In the genomic region with DNA sequence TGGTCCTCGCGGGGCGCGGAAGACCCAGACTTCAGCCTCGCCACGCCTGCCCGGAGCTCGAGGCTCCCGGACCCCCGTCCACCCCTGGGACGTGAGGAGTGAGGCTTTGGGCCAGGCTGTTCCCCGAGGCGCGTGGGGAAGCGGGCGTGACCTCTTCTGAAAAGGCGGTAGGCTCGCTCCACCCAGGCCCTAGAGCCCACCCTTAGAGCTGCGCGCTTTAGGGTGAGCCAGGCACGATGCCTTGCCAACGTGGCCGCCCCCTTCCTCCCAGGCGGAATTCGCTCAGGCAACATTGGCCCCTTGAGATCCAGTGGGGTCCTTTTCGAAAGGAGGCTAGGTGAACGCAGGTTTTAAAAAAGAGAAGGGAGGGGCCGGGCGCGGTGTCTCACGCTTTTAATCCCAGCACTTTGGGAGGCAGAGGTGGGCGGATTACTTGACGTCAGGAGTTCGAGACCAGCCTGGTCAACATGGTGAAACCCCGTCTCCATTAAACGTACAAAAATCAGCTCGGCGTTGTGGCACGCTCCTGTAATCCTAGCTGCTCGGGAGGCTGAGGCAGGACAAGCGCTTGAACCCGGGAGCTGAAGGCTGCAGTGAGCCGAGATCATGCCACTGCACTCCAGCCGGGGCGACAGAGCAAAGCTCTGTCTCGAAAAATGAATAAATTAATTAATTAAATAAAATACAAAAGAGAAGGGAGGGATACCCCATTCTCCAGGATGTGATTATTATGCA, we compare ENCODE assay signal across 8 cellular contexts. TPM values are rescaled to one million over a fixed set of nuclear protein-coding genes. Genes with fewer than 3 reads are reported as not detected.
A peak's percentile ranks its signal among the peaks of the same experiment; 100 is the strongest.
DNase-seq lines count a peak whose midpoint lies in the region; ATAC-seq and TF ChIP-seq lines count a peak whose summit lies in the region.

No MANE protein-coding gene starts in this region.

- H3K9ac ChIP-seq in Loucy (ENCODE audit: low read depth, low read length, poor library complexity, severe bottlenecking), result no peak overlapping the region

- H2AFZ ChIP-seq in Loucy (ENCODE audit: low read length), result no peak overlapping the region

- H3K4me1 Mint-ChIP-seq in Caco-2 (ENCODE audit: low read depth, unreplicated experiment) (no peaks in the 10 kb centered on the region), memory B cell (peaks cover 8% of the 10 kb centered on the region)

- H3K27me3 ChIP-seq in Caco-2 (replicated peaks; ENCODE audit: control insufficient read depth, insufficient read depth, low read length), result no peaks in the 10 kb centered on the region
- H3K27me3 ChIP-seq in Loucy (ENCODE audit: insufficient read depth, low read length, poor library complexity, severe bottlenecking), result no peaks in the 10 kb centered on the region
- no peaks in the 10 kb centered on the region for H3K27me3 ChIP-seq in upper lobe of right lung

- H3K4me3 ChIP-seq in Caco-2 (ENCODE audit: low read depth, low read length), result peak overlapping the region; percentile 56
- H3K4me3 ChIP-seq in Loucy (ENCODE audit: low read length, poor library complexity, severe bottlenecking), result peak overlapping the region; percentile 24
- H3K4me3 ChIP-seq in cardiac fibroblast (replicated peaks in 1 of 2; ENCODE audit: low read depth in 2 of 2, low read length in 2 of 2), result peak overlapping the region; percentile 53 to 57
- H3K4me3 ChIP-seq in upper lobe of right lung, result peak overlapping the region; percentile 81

- H3K27ac Mint-ChIP-seq in Caco-2 (ENCODE audit: unreplicated experiment) (peak overlapping the region; percentile 70), memory B cell (no peak overlapping the region)

- H3K9me3 ChIP-seq in Caco-2, result no peaks in the 10 kb centered on the region
- no peaks in the 10 kb centered on the region for H3K9me3 ChIP-seq in Loucy (ENCODE audit: insufficient read depth, low read depth, low read length)
- no peaks in the 10 kb centered on the region for H3K9me3 ChIP-seq in upper lobe of right lung

- H4K20me1 ChIP-seq in Loucy (ENCODE audit: insufficient read depth, low read length, poor library complexity, severe bottlenecking), result no peaks in the 10 kb centered on the region

- H3K9me3 Mint-ChIP-seq in Caco-2 (ENCODE audit: unreplicated experiment), result no peaks in the 10 kb centered on the region
- no peaks in the 10 kb centered on the region for H3K9me3 Mint-ChIP-seq in memory B cell

- CTCF ChIA-PET in Caco-2 (lab: Charles Lee), result interaction anchor here (0.6 to 2.5 kb wide), 11 partner anchors 20 to 690 kb away, joined by 3 to 11 read pairs (median 4); partner anchors contain the start of genes COX5A, CSK, FAM219B and PPCDC

- H3K27me3 Mint-ChIP-seq in Caco-2 (ENCODE audit: insufficient read depth, unreplicated experiment) (no peaks in the 10 kb centered on the region), memory B cell (peaks cover 15% of the 10 kb centered on the region)

- H3K79me2 ChIP-seq in Loucy (ENCODE audit: insufficient read depth, low read length), result no peaks in the 10 kb centered on the region

- no peak overlapping the region for H3K4me2 ChIP-seq in Loucy (ENCODE audit: low read depth, low read length, poor library complexity, severe bottlenecking)

- no peaks in the 10 kb centered on the region for H3F3A ChIP-seq in Loucy (ENCODE audit: low read depth)

- TSS peak; percentile 87 for BruUV-seq in Caco-2 (replicated peaks; lab: Mats Ljungman, UMichigan)

- peaks cover 14% of the 10 kb centered on the region for H3K4me1 ChIP-seq in Caco-2
- peaks cover 3% of the 10 kb centered on the region for H3K4me1 ChIP-seq in Loucy (ENCODE audit: insufficient read depth, low read length, poor library complexity, severe bottlenecking)
- peaks cover 44% of the 10 kb centered on the region for H3K4me1 ChIP-seq in upper lobe of right lung

- ATAC-seq in memory B cell (ENCODE audit: low read depth) (no peak), upper lobe of right lung (peak; percentile 51), HG02623 (IDR thresholded peaks at IDR 0.05; ENCODE audit: unreplicated experiment) (no peak)

- H3K4me3 Mint-ChIP-seq in Caco-2 (ENCODE audit: unreplicated experiment) (peak overlapping the region; percentile 87), memory B cell (peak overlapping the region; percentile 69)

- intact Hi-C loops in Caco-2 (cut with micrococcal nuclease; ENCODE audit: unreplicated experiment), result loop anchor here (5.0 kb wide), 1 partner anchor 245 kb away; the partner anchor contains the start of gene C15orf39
- intact Hi-C loops in upper lobe of right lung (cut with DNase I), result no loop called here

- POLR2A ChIA-PET in Caco-2 (lab: Charles Lee), result interaction anchor here (0.5 to 1.6 kb wide), 16 partner anchors 20 to 503 kb away, joined by 3 to 12 read pairs (median 4); partner anchors contain the start of genes COX5A, FAM219B, MAN2C1 and SCAMP5

- DNase-seq in Caco-2 (peak in 1 of 2 experiments; percentile 53), cardiac fibroblast (ENCODE audit: low read depth in 2 of 2) (peak; percentile 41 to 59), memory B cell (ENCODE audit: low spot score in 2 of 2) (peak in 1 of 2 donors; percentile 37), upper lobe of right lung (peak; percentile 82), NOMO-1 treated with dmso at 0.1 percent for 144 hours (lab: John Stamatoyannopoulos, UW; ENCODE audit: unreplicated experiment) (no peak)
- DNase-seq in central memory CD4-positive, alpha-beta T cell, result no peak

- H3K36me3 Mint-ChIP-seq in Caco-2 (ENCODE audit: insufficient read depth, unreplicated experiment) (peaks cover 18% of the 10 kb centered on the region), memory B cell (no peaks in the 10 kb centered on the region)

- TF ChIP-seq CTCF in Caco-2 (IDR thresholded peaks at IDR 0.05; ENCODE audit: insufficient read depth in 1 of 2, low read depth in 1 of 2, low read length in 1 of 2, severe bottlenecking in 1 of 2, unreplicated experiment in 1 of 2) (no peak), Loucy (conservative IDR thresholded peaks at IDR 0.05; ENCODE audit: low read length) (no peak), cardiac fibroblast (IDR thresholded peaks at IDR 0.05; ENCODE audit: low read depth, low read length) (no peak), upper lobe of right lung (IDR thresholded peaks at IDR 0.05) (no peak)

- peak overlapping the region; percentile 88 for H3K27ac ChIP-seq in upper lobe of right lung

- H3K36me3 ChIP-seq in Caco-2 (ENCODE audit: control insufficient read depth, insufficient read depth, low read length), result no peaks in the 10 kb centered on the region
- H3K36me3 ChIP-seq in Loucy (ENCODE audit: insufficient read depth, low read length), result no peaks in the 10 kb centered on the region
- no peaks in the 10 kb centered on the region for H3K36me3 ChIP-seq in upper lobe of right lung

- H3K9me2 ChIP-seq in Loucy (replicated peaks; ENCODE audit: low read depth, low read length), result no peaks in the 10 kb centered on the region

RNA-seq across cellular contexts. Expression of gene RPP25, which starts 0.9 kb away (rescaled TPM):
- total RNA-seq in Caco-2 (2022) (30.1 and 35.3 TPM in 2 replicates), upper lobe of right lung (20.2 TPM)

RNA-seq across cellular contexts. Expression of gene COX5A, which starts 19.6 kb away (rescaled TPM):
- total RNA-seq in Caco-2 (2022) (306 and 318 TPM in 2 replicates), upper lobe of right lung (138 TPM)

RNA-seq across cellular contexts. Expression of gene SCAMP5, which starts 37.9 kb away (rescaled TPM):
- 9.2 and 11.8 TPM in 2 replicates for total RNA-seq in Caco-2 (2022)
- total RNA-seq in upper lobe of right lung, result 2.6 TPM

RNA-seq across cellular contexts. Expression of gene FAM219B, which starts 50.8 kb away (rescaled TPM):
- total RNA-seq in Caco-2 (2022), result 73.7 and 75.4 TPM in 2 replicates
- total RNA-seq in upper lobe of right lung, result 75.4 TPM

Comparison
In these comparisons a context has a peak if more than half of its experiments do, and no peak if none do; other contexts are left out.
1. DNase-seq: peak in cardiac fibroblast (2 of 2) and upper lobe of right lung (single experiment); none in NOMO-1 treated with dmso at 0.1 percent for 144 hours (single experiment) and central memory CD4-positive, alpha-beta T cell (single experiment).
2. H3K4me3 ChIP-seq: peak in every context shown above with its lines; median percentile 81 in upper lobe of right lung; 56 in Caco-2; 55 in cardiac fibroblast; 24 in Loucy.